1 cellular context compared by ENCODE assay signal in the genomic region with DNA sequence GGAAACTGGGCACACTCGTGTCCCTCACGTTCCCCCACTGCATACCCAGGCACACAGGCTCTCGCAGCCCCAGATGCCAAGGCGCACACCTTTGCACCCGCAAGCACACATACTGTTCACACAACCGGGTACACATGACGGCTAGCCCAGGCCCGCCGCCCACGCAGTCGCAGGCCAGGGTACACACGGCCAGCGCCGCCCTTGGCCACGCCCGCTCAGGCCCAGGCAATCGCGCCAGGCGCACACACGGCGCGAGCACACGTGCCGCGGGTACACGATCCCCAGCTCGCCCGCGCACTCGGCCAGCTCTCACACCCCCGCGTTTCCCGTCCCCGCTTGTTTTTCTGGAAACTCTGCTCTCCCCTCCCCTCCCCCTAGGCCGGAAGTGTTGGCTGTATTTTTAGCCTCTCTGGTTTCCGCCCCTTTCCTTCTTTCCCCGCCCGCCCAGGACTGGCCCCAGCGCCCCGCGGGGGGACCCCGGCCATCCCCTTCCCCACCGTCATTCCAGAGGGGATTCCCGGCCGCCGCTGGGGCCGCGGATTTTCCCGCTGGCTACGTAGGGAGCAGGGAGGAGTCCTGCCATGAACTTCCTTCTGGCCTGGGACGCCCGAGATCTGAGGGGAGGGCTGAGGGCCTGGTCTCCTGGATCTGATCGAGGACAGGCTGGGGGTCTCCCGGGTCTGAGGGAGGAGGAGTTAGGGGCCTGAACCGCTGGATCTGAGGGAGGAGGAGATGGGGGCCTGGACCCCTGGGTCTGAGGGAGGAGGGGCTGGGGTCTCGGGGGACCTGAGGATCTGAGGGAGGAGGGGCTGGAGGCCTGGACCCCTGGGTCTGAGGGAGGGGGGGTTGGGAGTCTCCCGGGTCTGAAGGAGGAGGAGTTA.
TF ChIP-seq lines count a peak whose summit lies in the region.

No MANE protein-coding gene starts in this region.

TF ChIP-seq in K562, 482 proteins besides CTCF, POLR2A, EP300 and RAD21 (continued from another document):
- TF ChIP-seq, protein P1, sequence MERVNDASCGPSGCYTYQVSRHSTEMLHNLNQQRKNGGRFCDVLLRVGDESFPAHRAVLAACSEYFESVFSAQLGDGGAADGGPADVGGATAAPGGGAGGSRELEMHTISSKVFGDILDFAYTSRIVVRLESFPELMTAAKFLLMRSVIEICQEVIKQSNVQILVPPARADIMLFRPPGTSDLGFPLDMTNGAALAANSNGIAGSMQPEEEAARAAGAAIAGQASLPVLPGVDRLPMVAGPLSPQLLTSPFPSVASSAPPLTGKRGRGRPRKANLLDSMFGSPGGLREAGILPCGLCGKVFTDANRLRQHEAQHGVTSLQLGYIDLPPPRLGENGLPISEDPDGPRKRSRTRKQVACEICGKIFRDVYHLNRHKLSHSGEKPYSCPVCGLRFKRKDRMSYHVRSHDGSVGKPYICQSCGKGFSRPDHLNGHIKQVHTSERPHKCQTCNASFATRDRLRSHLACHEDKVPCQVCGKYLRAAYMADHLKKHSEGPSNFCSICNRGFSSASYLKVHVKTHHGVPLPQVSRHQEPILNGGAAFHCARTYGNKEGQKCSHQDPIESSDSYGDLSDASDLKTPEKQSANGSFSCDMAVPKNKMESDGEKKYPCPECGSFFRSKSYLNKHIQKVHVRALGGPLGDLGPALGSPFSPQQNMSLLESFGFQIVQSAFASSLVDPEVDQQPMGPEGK (CRISPR knock-in tag; IDR thresholded peaks at IDR 0.05; ENCODE audit: borderline replicate concordance), result no peak
- TF ChIP-seq ZNF311 (CRISPR knock-in tag; IDR thresholded peaks at IDR 0.05) (no peak), DACH1 (IDR thresholded peaks at IDR 0.05; ENCODE audit: partially characterized antibody) (no peak), MTA2 (IDR thresholded peaks at IDR 0.05; ENCODE audit: low read depth) (no peak), NR3C1 (CRISPR knock-in tag; IDR thresholded peaks at IDR 0.05) (0 out of 2 replicates have a peak, but pooled peaks have one; percentile 16), HEY1 (CRISPR knock-in tag; IDR thresholded peaks at IDR 0.05; ENCODE audit: borderline replicate concordance) (no peak), COPS2 (conservative IDR thresholded peaks at IDR 0.05) (no peak), CREM (IDR thresholded peaks at IDR 0.05; ENCODE audit: low read depth) (peak; percentile 77), NFE2 (IDR thresholded peaks at IDR 0.05; ENCODE audit: low read depth) (peak; percentile 52), HNRNPUL1 (IDR thresholded peaks at IDR 0.05; ENCODE audit: low read length) (no peak), SNRNP70 (optimal IDR thresholded peaks at IDR 0.05; ENCODE audit: low read depth, low read length) (no peak), RBM25 (IDR thresholded peaks at IDR 0.05; ENCODE audit: low read depth, low read length, severe bottlenecking) (no peak), STAT5A (IDR thresholded peaks at IDR 0.05; ENCODE audit: borderline replicate concordance, low read length) (0 out of 2 replicates have a peak, but pooled peaks have one; percentile 13), CEBPB (tag; IDR thresholded peaks at IDR 0.05) (no peak), MTA3 (IDR thresholded peaks at IDR 0.05; ENCODE audit: borderline replicate concordance) (no peak; the same call in 1 of the 2 replicates), STAT5B (CRISPR knock-in tag; IDR thresholded peaks at IDR 0.05) (no peak)
- TF ChIP-seq, protein P2, sequence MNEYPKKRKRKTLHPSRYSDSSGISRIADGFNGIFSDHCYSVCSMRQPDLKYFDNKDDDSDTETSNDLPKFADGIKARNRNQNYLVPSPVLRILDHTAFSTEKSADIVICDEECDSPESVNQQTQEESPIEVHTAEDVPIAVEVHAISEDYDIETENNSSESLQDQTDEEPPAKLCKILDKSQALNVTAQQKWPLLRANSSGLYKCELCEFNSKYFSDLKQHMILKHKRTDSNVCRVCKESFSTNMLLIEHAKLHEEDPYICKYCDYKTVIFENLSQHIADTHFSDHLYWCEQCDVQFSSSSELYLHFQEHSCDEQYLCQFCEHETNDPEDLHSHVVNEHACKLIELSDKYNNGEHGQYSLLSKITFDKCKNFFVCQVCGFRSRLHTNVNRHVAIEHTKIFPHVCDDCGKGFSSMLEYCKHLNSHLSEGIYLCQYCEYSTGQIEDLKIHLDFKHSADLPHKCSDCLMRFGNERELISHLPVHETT (CRISPR knock-in tag; conservative IDR thresholded peaks at IDR 0.05 in 1 of 2, IDR thresholded peaks at IDR 0.05 in 1 of 2), result peak in 1 of 2 experiments; percentile 62; a peak in 2 of 4 replicates
